8 cellular contexts compared by ENCODE assay signal in the genomic region with DNA sequence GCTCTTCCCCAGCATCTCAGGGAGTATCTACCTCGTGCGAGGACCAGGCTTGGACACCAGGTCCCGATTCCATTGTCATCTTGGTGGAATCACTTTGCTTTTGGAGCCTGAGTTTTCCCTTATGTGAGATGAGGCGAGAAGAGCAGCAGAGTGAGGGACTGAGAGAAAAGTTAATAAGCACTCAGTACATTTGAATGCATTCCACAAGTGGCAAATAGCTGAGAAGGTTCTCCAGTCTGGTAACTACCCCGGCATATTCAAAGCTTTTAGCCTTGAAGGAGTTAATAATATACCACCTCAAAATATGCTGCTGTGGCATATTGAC. TPM values are rescaled to one million over a fixed set of nuclear protein-coding genes. Genes with fewer than 3 reads are reported as not detected.
DNase-seq lines count a peak whose midpoint lies in the region; ATAC-seq and TF ChIP-seq lines count a peak whose summit lies in the region.

No MANE protein-coding gene starts in this region.

- intact Hi-C loops in colonic mucosa (cut with DNase I), result no loop called here

- H3K79me2 ChIP-seq in neural cell (replicated peaks; ENCODE audit: insufficient read depth, low read length), result no peaks in the 10 kb centered on the region

- H3K4me2 ChIP-seq in neural cell (ENCODE audit: low read length), result peak overlapping the region; percentile 27

- TF ChIP-seq CTCF in HL-60 (IDR thresholded peaks at IDR 0.05; ENCODE audit: insufficient read depth, low read length) (no peak), colonic mucosa (IDR thresholded peaks at IDR 0.05) (no peak), neural cell (IDR thresholded peaks at IDR 0.05; ENCODE audit: poor library complexity, severe bottlenecking) (no peak)

- peaks cover 22% of the 10 kb centered on the region for H3K4me1 ChIP-seq in CD4-positive, CD25-positive, alpha-beta regulatory T cell (ENCODE audit: control insufficient read depth, insufficient read depth, low read length, poor library complexity, severe bottlenecking)
- no peaks in the 10 kb centered on the region for H3K4me1 ChIP-seq in colonic mucosa

- no peak for TF ChIP-seq RAD21 in neural cell (conservative IDR thresholded peaks at IDR 0.05)

- peak overlapping the region; percentile 83 for H2AFZ ChIP-seq in neural cell (ENCODE audit: low read depth, low read length)

- peak overlapping the region; percentile 97 for H3K27ac ChIP-seq in CD4-positive, CD25-positive, alpha-beta regulatory T cell (ENCODE audit: insufficient read depth, low read length, poor library complexity, severe bottlenecking)
- H3K27ac ChIP-seq in HL-60 (replicated peaks) (peak overlapping the region; percentile 67), colonic mucosa (peak overlapping the region; percentile 89), neural cell (ENCODE audit: low read length) (peak overlapping the region; percentile 54)

- no peaks in the 10 kb centered on the region for H3K36me3 ChIP-seq in CD4-positive, CD25-positive, alpha-beta regulatory T cell (ENCODE audit: control insufficient read depth, insufficient read depth, low read length)
- H3K36me3 ChIP-seq in colonic mucosa, result no peaks in the 10 kb centered on the region
- no peaks in the 10 kb centered on the region for H3K36me3 ChIP-seq in neural cell (ENCODE audit: insufficient read depth, low read length)

- peaks cover 44 to 68% (median 54%) of the 10 kb centered on the region in 4 donors for H3K4me1 Mint-ChIP-seq in CD4-positive, CD25-positive, alpha-beta regulatory T cell

- H3K27me3 ChIP-seq in CD4-positive, CD25-positive, alpha-beta regulatory T cell (ENCODE audit: control insufficient read depth, insufficient read depth, low read length), result no peaks in the 10 kb centered on the region
- H3K27me3 ChIP-seq in HL-60 (ENCODE audit: insufficient read depth, poor library complexity, severe bottlenecking), result no peaks in the 10 kb centered on the region
- H3K27me3 ChIP-seq in colonic mucosa, result no peaks in the 10 kb centered on the region
- no peaks in the 10 kb centered on the region for H3K27me3 ChIP-seq in neural cell (ENCODE audit: insufficient read depth, low read depth, low read length)

- H3K9ac ChIP-seq in colonic mucosa (ENCODE audit: low read depth in 2 of 2, low read length in 2 of 2), result peak overlapping the region; percentile 58 to 60
- H3K9ac ChIP-seq in neural cell (ENCODE audit: low read length), result peak overlapping the region; percentile 66

- no peaks in the 10 kb centered on the region for H3K9me2 ChIP-seq in neural cell (ENCODE audit: insufficient read depth, low read length)

- no peak for DNase-seq in CD4-positive, CD25-positive, alpha-beta regulatory T cell
- DNase-seq in HL-60 (ENCODE audit: low read depth in 1 of 2, low spot score in 1 of 2), result no peak
- no peak for DNase-seq in colonic mucosa
- DNase-seq in anterior cingulate cortex (lab: John Stamatoyannopoulos, UW), result no peak
- DNase-seq in epidermal melanocyte (ENCODE audit: insufficient read length, low spot score), result no peak
- DNase-seq in AG20443 (ENCODE audit: low spot score), result no peak

- H3K4me3 ChIP-seq in CD4-positive, CD25-positive, alpha-beta regulatory T cell (ENCODE audit: low read depth, low read length), result peak overlapping the region; percentile 90
- peak overlapping the region; percentile 41 for H3K4me3 ChIP-seq in HL-60 (replicated peaks; ENCODE audit: insufficient read depth, low read length)
- peak overlapping the region; percentile 58 for H3K4me3 ChIP-seq in colonic mucosa
- peak overlapping the region; percentile 71 for H3K4me3 ChIP-seq in neural cell (ENCODE audit: low read length)

- H3K36me3 Mint-ChIP-seq in CD4-positive, CD25-positive, alpha-beta regulatory T cell, result no peaks in the 10 kb centered on the region

- H3K9me3 Mint-ChIP-seq in CD4-positive, CD25-positive, alpha-beta regulatory T cell, result no peaks in the 10 kb centered on the region

- no peak for TF ChIP-seq EP300 in neural cell (conservative IDR thresholded peaks at IDR 0.05; ENCODE audit: poor library complexity, severe bottlenecking)

- H4K20me1 ChIP-seq in neural cell (ENCODE audit: insufficient read depth), result no peaks in the 10 kb centered on the region

- H3K27me3 Mint-ChIP-seq in CD4-positive, CD25-positive, alpha-beta regulatory T cell, result no peaks in the 10 kb centered on the region

- ATAC-seq in CD4-positive, CD25-positive, alpha-beta regulatory T cell (ENCODE audit: low read depth in 2 of 2), result no peak
- no peak for ATAC-seq in HG02981 (IDR thresholded peaks at IDR 0.05; ENCODE audit: unreplicated experiment)

- no peaks in the 10 kb centered on the region for H3F3A ChIP-seq in neural cell (ENCODE audit: insufficient read depth, low read length, poor library complexity, severe bottlenecking)

- H3K4me3 Mint-ChIP-seq in CD4-positive, CD25-positive, alpha-beta regulatory T cell, result peak overlapping the region; percentile 91 to 98 (median 93)

- H3K9me3 ChIP-seq in CD4-positive, CD25-positive, alpha-beta regulatory T cell (ENCODE audit: control insufficient read depth in 2 of 2, low read length in 2 of 2), result no peaks in the 10 kb centered on the region
- no peaks in the 10 kb centered on the region for H3K9me3 ChIP-seq in colonic mucosa
- H3K9me3 ChIP-seq in neural cell (ENCODE audit: low read length), result no peaks in the 10 kb centered on the region

- H3K27ac Mint-ChIP-seq in CD4-positive, CD25-positive, alpha-beta regulatory T cell, result peak overlapping the region; percentile 99

TF ChIP-seq in neural cell, 6 proteins besides CTCF, POLR2A, EP300 and RAD21:
- no peak for TF ChIP-seq POLR2AphosphoS5 (IDR thresholded peaks at IDR 0.05)

RNA-seq across cellular contexts. Expression of a gene that starts 0.5 kb away (rescaled TPM):
- total RNA-seq in CD4-positive, CD25-positive, alpha-beta regulatory T cell, result 17.5 TPM
- 10 to 100 TPM; 10.6 to 14.0 (median 12.6) TPM for polyA plus RNA-seq in CD4-positive, CD25-positive, alpha-beta regulatory T cell
- 10 to 100 TPM; 14.9 to 27.4 TPM for total RNA-seq in colonic mucosa
- polyA plus RNA-seq in neural cell, result 42.6 and 46.9 TPM in 2 replicates
- polyA minus RNA-seq in neural cell, result 42.4 and 46.1 TPM in 2 replicates

RNA-seq across cellular contexts. Expression of a gene that starts 11.5 kb away (rescaled TPM):
- 12.3 TPM for total RNA-seq in CD4-positive, CD25-positive, alpha-beta regulatory T cell
- 10 to 100 TPM; 12.6 to 15.5 (median 13.5) TPM for polyA plus RNA-seq in CD4-positive, CD25-positive, alpha-beta regulatory T cell
- 1 to 10 TPM in 1 of 2 donors, under 1 TPM in 1; 0.35 to 1.2 TPM for total RNA-seq in colonic mucosa
- not detected in 2 replicates for polyA plus RNA-seq in neural cell
- not detected in 2 replicates for polyA minus RNA-seq in neural cell
